In the genomic region with DNA sequence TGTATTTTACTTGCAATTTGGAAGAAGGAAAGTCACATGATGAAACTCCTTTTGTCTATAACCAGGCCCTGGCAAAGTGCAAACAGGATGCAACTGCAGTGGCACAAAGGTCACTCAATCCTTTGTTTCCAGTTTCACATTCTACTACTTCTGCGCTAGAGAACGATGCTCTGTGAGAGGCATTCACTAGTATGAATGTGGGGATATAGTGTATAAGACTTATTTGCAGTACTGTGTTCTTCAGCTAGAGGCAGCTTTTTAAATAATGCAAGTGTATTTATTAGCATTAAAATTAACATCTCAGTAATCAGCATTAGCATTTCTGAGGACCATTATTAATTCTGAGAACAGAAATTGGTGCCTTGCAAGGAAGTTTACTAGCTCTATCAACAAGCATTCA, we compare ENCODE assay signal across 9 cellular contexts.
DNase-seq lines count a peak whose midpoint lies in the region; ATAC-seq and TF ChIP-seq lines count a peak whose summit lies in the region.
"Had no signal": no experiment of that assay in that cellular context is flagged by ENCODE, and none has a peak within 500 bp of the region (broad histone marks: within the 10 kb centered on the region; RNA-seq: fewer than 3 reads in every experiment).

No MANE protein-coding gene starts in this region.

- no peak overlapping the region for H3K9ac ChIP-seq in smooth muscle cell (ENCODE audit: low read depth)

- TF ChIP-seq CTCF in foreskin keratinocyte (conservative IDR thresholded peaks at IDR 0.05) (peak; percentile 39), smooth muscle cell (IDR thresholded peaks at IDR 0.05; ENCODE audit: borderline replicate concordance, insufficient read depth, poor library complexity, severe bottlenecking) (peak; percentile 24)

- no peak overlapping the region for H3K4me2 ChIP-seq in smooth muscle cell

- no peaks in the 10 kb centered on the region for H3K27me3 ChIP-seq in foreskin keratinocyte
- no peaks in the 10 kb centered on the region for H3K27me3 ChIP-seq in smooth muscle cell (ENCODE audit: low read depth)

- no peak overlapping the region for H3K27ac ChIP-seq in foreskin keratinocyte
- H3K27ac ChIP-seq in smooth muscle cell (ENCODE audit: low read depth), result no peak overlapping the region

- no peaks in the 10 kb centered on the region for H3K79me2 ChIP-seq in smooth muscle cell (ENCODE audit: low read depth)

- H3K4me3 ChIP-seq in smooth muscle cell, result no peak overlapping the region

- no peaks in the 10 kb centered on the region for H3K36me3 ChIP-seq in smooth muscle cell (ENCODE audit: low read depth)

- DNase-seq in NCI-H510A treated with DMSO at 0.1 percent for 48 hours (lab: John Stamatoyannopoulos, UW) (peak; percentile 3), NCI-H510A (lab: John Stamatoyannopoulos, UW) (no peak), SK-MEL-5 (ENCODE audit: low read depth, low spot score) (peak; percentile 32), foreskin keratinocyte (no peak), smooth muscle cell (lab: John Stamatoyannopoulos, UW; ENCODE audit: unreplicated experiment) (no peak), islet precursor cell (no peak), NCI-H446 treated with DMSO at 0.1 percent for 48 hours (lab: John Stamatoyannopoulos, UW) (no peak), SHP77 treated with DMSO at 0.1 percent for 48 hours (lab: John Stamatoyannopoulos, UW) (no peak)
- DNase-seq: activated T-cell treated with anti-CD3 and anti-CD28 coated beads, Interleukin-2, amount 50 U/mL, for 48 hours had no signal

- H3K9me3 ChIP-seq in smooth muscle cell (replicated peaks; ENCODE audit: low read depth), result no peaks in the 10 kb centered on the region

- WGBS in smooth muscle cell (ENCODE audit: low lambda C conversion rate), result 51% methylated on average over 2 of the region's 2 CpGs

- H2AFZ ChIP-seq in smooth muscle cell (ENCODE audit: low read depth), result no peak overlapping the region

- peaks cover 7% of the 10 kb centered on the region for H3F3A ChIP-seq in smooth muscle cell (ENCODE audit: low read depth)

- in situ Hi-C loops in SK-MEL-5 (cut with HindIII; ENCODE audit: low pct_unique_long_range_greater_than_20kb, low sequenced_read_pairs), result no loop called here

- peak; percentile 31 for ATAC-seq in foreskin keratinocyte

- no peaks in the 10 kb centered on the region for H4K20me1 ChIP-seq in smooth muscle cell (ENCODE audit: low read depth)

- H3K4me1 ChIP-seq in foreskin keratinocyte (peaks cover 14% of the 10 kb centered on the region), smooth muscle cell (ENCODE audit: low read depth) (peaks cover 5% of the 10 kb centered on the region)

Comparison
In these comparisons a context has a peak if more than half of its experiments do, and no peak if none do; other contexts are left out.
1. DNase-seq: peak in NCI-H510A treated with DMSO at 0.1 percent for 48 hours (single experiment) and SK-MEL-5 (single experiment); none in NCI-H510A (single experiment), foreskin keratinocyte (0 of 2), smooth muscle cell (single experiment), islet precursor cell (single experiment), NCI-H446 treated with DMSO at 0.1 percent for 48 hours (single experiment) and SHP77 treated with DMSO at 0.1 percent for 48 hours (single experiment).